In the genomic region with DNA sequence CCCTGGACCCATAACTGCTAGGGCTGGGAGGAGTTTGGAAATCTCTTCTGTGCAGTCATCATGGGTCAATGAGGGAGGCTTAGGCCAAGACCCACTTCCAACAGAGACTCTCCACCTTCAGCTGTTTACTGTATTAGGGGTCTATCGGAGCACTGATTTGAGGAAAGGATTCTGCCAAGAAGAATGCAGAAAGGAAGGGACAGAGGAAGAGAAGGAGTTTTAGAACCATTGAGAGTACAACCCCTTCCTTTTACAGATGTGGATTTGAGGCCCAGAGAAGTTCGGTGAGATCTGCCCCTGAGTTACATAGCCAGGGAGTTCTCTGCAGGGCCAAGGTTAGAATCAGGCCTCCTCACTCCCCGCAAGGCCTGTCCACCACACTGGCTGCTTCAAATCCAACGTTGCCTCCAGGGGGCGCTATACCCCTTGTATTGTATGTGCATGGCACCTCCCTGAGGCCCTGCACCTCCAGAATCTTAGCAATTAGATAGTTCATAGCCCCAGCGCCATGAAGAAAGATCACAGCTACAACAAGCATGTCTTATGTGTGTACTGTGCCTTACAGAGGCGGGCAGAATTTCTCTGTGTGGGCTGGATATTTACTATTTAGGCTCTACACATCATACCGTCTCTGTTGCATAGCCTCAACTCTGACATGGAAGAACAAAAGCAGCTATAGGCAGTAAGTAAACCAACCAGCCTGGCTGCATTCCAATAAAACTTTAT, we compare ENCODE assay signal across 7 cellular contexts.
DNase-seq lines count a peak whose midpoint lies in the region; TF ChIP-seq lines count a peak whose summit lies in the region.

No MANE protein-coding gene starts in this region.

- peak; percentile 80 for DNase-seq in HCEC 1CT
- DNase-seq in MM.1S: peak; percentile 78
- DNase-seq in SW480 (ENCODE audit: low spot score): peak; percentile 80
- DNase-seq in amygdala (lab: John Stamatoyannopoulos, UW): peak in 47 of 56 donors; percentile 4 to 83 (median 32)
- peak; percentile 94 for DNase-seq in hepatocyte (ENCODE audit: low spot score)
- peak; percentile 84 for DNase-seq in smooth muscle cell (lab: John Stamatoyannopoulos, UW; ENCODE audit: unreplicated experiment)

- H3K36me3 ChIP-seq in MM.1S (replicated peaks; ENCODE audit: insufficient read depth, low read length): no peaks in the 10 kb centered on the region
- no peaks in the 10 kb centered on the region for H3K36me3 ChIP-seq in hepatocyte (replicated peaks; ENCODE audit: insufficient read depth, low read depth)
- H3K36me3 ChIP-seq in smooth muscle cell (ENCODE audit: low read depth): no peaks in the 10 kb centered on the region

- H3F3A ChIP-seq in MM.1S (ENCODE audit: insufficient read depth, low read length) (no peaks in the 10 kb centered on the region), smooth muscle cell (ENCODE audit: low read depth) (peaks cover 3% of the 10 kb centered on the region)

- H3K9me2 ChIP-seq in MM.1S (replicated peaks; ENCODE audit: insufficient read depth, low read length) (no peaks in the 10 kb centered on the region), hepatocyte (replicated peaks; ENCODE audit: insufficient read depth) (no peaks in the 10 kb centered on the region)

- TF ChIP-seq CTCF in GM12874 (IDR thresholded peaks at IDR 0.05; ENCODE audit: insufficient read depth, low read depth, low read length) (peak; percentile 84), MM.1S (IDR thresholded peaks at IDR 0.05; ENCODE audit: low read length) (peak; percentile 73), hepatocyte (IDR thresholded peaks at IDR 0.05; ENCODE audit: poor library complexity) (peak; percentile 84), smooth muscle cell (IDR thresholded peaks at IDR 0.05; ENCODE audit: borderline replicate concordance, insufficient read depth, poor library complexity, severe bottlenecking) (peak; percentile 94)

- H3K4me2 ChIP-seq in MM.1S (ENCODE audit: low read depth, low read length) (no peak overlapping the region), hepatocyte (no peak overlapping the region), smooth muscle cell (no peak overlapping the region)

- H4K20me1 ChIP-seq in MM.1S (ENCODE audit: insufficient read depth, low read length): no peaks in the 10 kb centered on the region
- H4K20me1 ChIP-seq in hepatocyte (ENCODE audit: insufficient read depth, poor library complexity, severe bottlenecking): no peaks in the 10 kb centered on the region
- H4K20me1 ChIP-seq in smooth muscle cell (ENCODE audit: low read depth): no peaks in the 10 kb centered on the region

- WGBS in hepatocyte (ENCODE audit: low lambda C conversion rate, missing lambda C conversion rate): 26% methylated on average over 8 of the region's 8 CpGs
- WGBS in smooth muscle cell (ENCODE audit: low lambda C conversion rate): 9% methylated on average over 8 of the region's 8 CpGs

- H3K9ac ChIP-seq in MM.1S (ENCODE audit: low read length) (no peak overlapping the region), smooth muscle cell (ENCODE audit: low read depth) (no peak overlapping the region)

- H3K79me2 ChIP-seq in MM.1S (ENCODE audit: low read length) (no peaks in the 10 kb centered on the region), hepatocyte (no peaks in the 10 kb centered on the region), smooth muscle cell (ENCODE audit: low read depth) (no peaks in the 10 kb centered on the region)

- H2AFZ ChIP-seq in MM.1S (ENCODE audit: low read length): no peak overlapping the region
- peak overlapping the region; percentile 5 for H2AFZ ChIP-seq in hepatocyte
- H2AFZ ChIP-seq in smooth muscle cell (ENCODE audit: low read depth): no peak overlapping the region

- H3K9me3 ChIP-seq in MM.1S (replicated peaks; ENCODE audit: insufficient read depth, low read length): no peaks in the 10 kb centered on the region
- H3K9me3 ChIP-seq in hepatocyte (ENCODE audit: low read depth): no peaks in the 10 kb centered on the region
- no peaks in the 10 kb centered on the region for H3K9me3 ChIP-seq in smooth muscle cell (replicated peaks; ENCODE audit: low read depth)

- H3K27ac ChIP-seq in MM.1S (ENCODE audit: low read length) (no peak overlapping the region), hepatocyte (no peak overlapping the region), smooth muscle cell (ENCODE audit: low read depth) (peak overlapping the region; percentile 42)

- H3K27me3 ChIP-seq in MM.1S (replicated peaks; ENCODE audit: insufficient read depth, low read length): no peaks in the 10 kb centered on the region
- no peaks in the 10 kb centered on the region for H3K27me3 ChIP-seq in hepatocyte
- H3K27me3 ChIP-seq in smooth muscle cell (ENCODE audit: low read depth): no peaks in the 10 kb centered on the region

- H3K4me1 ChIP-seq in MM.1S (ENCODE audit: low read length): no peaks in the 10 kb centered on the region
- H3K4me1 ChIP-seq in hepatocyte (ENCODE audit: insufficient read depth): no peaks in the 10 kb centered on the region
- H3K4me1 ChIP-seq in smooth muscle cell (ENCODE audit: low read depth): peaks cover 14% of the 10 kb centered on the region

- H3K4me3 ChIP-seq in MM.1S (ENCODE audit: low read length) (no peak overlapping the region), hepatocyte (no peak overlapping the region), smooth muscle cell (no peak overlapping the region)

Comparison
In these comparisons a context has a peak if more than half of its experiments do, and no peak if none do; other contexts are left out.
1. DNase-seq: peak in every context shown above with its lines; median percentile 94 in hepatocyte; 84 in smooth muscle cell; 80 in HCEC 1CT; 80 in SW480; 78 in MM.1S; 32 in amygdala.